Comparison of ENCODE assay signal across 16 cellular contexts in genomic region chr7:54722026-54722425, GRCh38. TPM values are rescaled to one million over a fixed set of nuclear protein-coding genes. Genes with fewer than 3 reads are reported as not detected.
A peak's percentile ranks its signal among the peaks of the same experiment; 100 is the strongest.
DNase-seq lines count a peak whose midpoint lies in the region; ATAC-seq, FAIRE-seq and TF ChIP-seq lines count a peak whose summit lies in the region.
"Had no signal": no experiment of that assay in that cellular context is flagged by ENCODE, and none has a peak within 500 bp of the region (broad histone marks: within the 10 kb centered on the region; RNA-seq: fewer than 3 reads in every experiment).

No MANE protein-coding gene starts in this region.

- H3K27me3 ChIP-seq in HepG2 (ENCODE audit: control insufficient read depth in 1 of 2, insufficient read depth in 2 of 2, low read length in 2 of 2) (peaks cover 0 to 4% of the 10 kb centered on the region in 2 experiments; a peak in 1 of 5 replicates), right lobe of liver (no peaks in the 10 kb centered on the region), left lung (no peaks in the 10 kb centered on the region)
- H3K27me3 ChIP-seq: BE2C had no signal

- no peaks in the 10 kb centered on the region for H4K20me1 ChIP-seq in HepG2 (ENCODE audit: insufficient read depth, low read length)

- no peak overlapping the region for H3K27ac ChIP-seq in HepG2 (ENCODE audit: extremely low read length, insufficient read depth, low read length)
- H3K27ac ChIP-seq in right lobe of liver = no peak overlapping the region
- no peak overlapping the region for H3K27ac ChIP-seq in HEK293 (ENCODE audit: extremely low read depth, low read depth, low read length)
- no peak overlapping the region for H3K27ac ChIP-seq in left lung
- H3K27ac ChIP-seq: C4-2B had no signal

- H3K9me3 ChIP-seq in HepG2 (ENCODE audit: low read length) (peaks cover 23% of the 10 kb centered on the region), right lobe of liver (no peaks in the 10 kb centered on the region), HEK293 (ENCODE audit: control insufficient read depth, insufficient read depth, low read depth, low read length) (no peaks in the 10 kb centered on the region), left lung (peaks cover 0 to 11% of the 10 kb centered on the region in 2 donors)
- H3K9me3 ChIP-seq: BE2C had no signal

- no peak overlapping the region for H3K9ac ChIP-seq in HepG2 (ENCODE audit: insufficient read depth, low read depth, low read length)

- FAIRE-seq in HepG2 (lab: Jason Lieb, UNC) = no peak
- FAIRE-seq: A204.1 had no signal

- intact Hi-C loops in HepG2 (cut with micrococcal nuclease; ENCODE audit: unreplicated experiment) = no loop called here
- intact Hi-C loops in right lobe of liver (cut with DNase I) = no loop called here
- intact Hi-C loops in left lung (cut with DNase I) = no loop called here

- no TSS peak for BruUV-seq in HepG2 (replicated peaks; lab: Mats Ljungman, UMichigan)

- H2AFZ ChIP-seq in HepG2 (ENCODE audit: low read length) = no peak overlapping the region

- DNase-seq in HepG2 (ENCODE audit: low spot score) = no peak
- no peak for DNase-seq in right lobe of liver
- DNase-seq in SW480 (ENCODE audit: low spot score) = peak; percentile 46
- DNase-seq in cerebellar nuclear complex (lab: John Stamatoyannopoulos, UW) = no peak
- DNase-seq in left lung = no peak
- DNase-seq in GOT3 (lab: John Stamatoyannopoulos, UW) = no peak
- DNase-seq: BE2C; CD4-positive, alpha-beta memory T cell; DND-41; GDM1; H9; HFFc6 had no signal

- WGBS in HepG2 (ENCODE audit: low lambda C conversion rate) = 8% methylated on average over 9 of the region's 9 CpGs
- 50% methylated on average over 6 of the region's 9 CpGs for WGBS in right lobe of liver (ENCODE audit: insufficient coverage, low coverage, low lambda C conversion rate, missing lambda C conversion rate)

- H3K4me1 ChIP-seq in HepG2 (ENCODE audit: insufficient read depth, low read length) (no peaks in the 10 kb centered on the region), right lobe of liver (no peaks in the 10 kb centered on the region), HEK293 (ENCODE audit: control insufficient read depth, insufficient read depth, low read length) (no peaks in the 10 kb centered on the region), left lung (no peaks in the 10 kb centered on the region)
- H3K4me1 ChIP-seq: BE2C had no signal

- POLR2A ChIA-PET in HepG2 (lab: Yijun Ruan, JAX) = no interaction called here
- POLR2A ChIA-PET in HEK293 (lab: Yijun Ruan, JAX) = no interaction called here

- ATAC-seq in HepG2 (peak; percentile 29; the same call in 2 of the 3 replicates), right lobe of liver (no peak), left lung (no peak)
- ATAC-seq: GM23338 had no signal

- H3K4me3 ChIP-seq in HepG2 (replicated peaks in 1 of 3; ENCODE audit: insufficient read depth in 1 of 3, low read depth in 2 of 3, low read length in 3 of 3) (no peak overlapping the region), right lobe of liver (no peak overlapping the region), HEK293 (ENCODE audit: low read depth, low read length) (no peak overlapping the region), left lung (no peak overlapping the region)
- H3K4me3 ChIP-seq: GM23338 had no signal

- H3K36me3 ChIP-seq in HepG2 (replicated peaks in 1 of 2; ENCODE audit: control insufficient read depth in 1 of 2, insufficient read depth in 2 of 2, low read length in 2 of 2) (no peaks in the 10 kb centered on the region), right lobe of liver (no peaks in the 10 kb centered on the region), HEK293 (ENCODE audit: control insufficient read depth in 2 of 2, insufficient read depth in 1 of 2, low read length in 2 of 2) (no peaks in the 10 kb centered on the region), left lung (no peaks in the 10 kb centered on the region)
- H3K36me3 ChIP-seq: BE2C had no signal

- TF ChIP-seq POLR2A in HepG2 (IDR thresholded peaks at IDR 0.05; ENCODE audit: insufficient read depth in 1 of 2, low read depth in 2 of 2, low read length in 2 of 2) (no peak), right lobe of liver (IDR thresholded peaks at IDR 0.05) (no peak)

- TF ChIP-seq RAD21 in HepG2 (CRISPR knock-in tag; IDR thresholded peaks at IDR 0.05) = no peak

- CTCF ChIA-PET in HepG2 (lab: Yijun Ruan, JAX; ENCODE audit: low intra/inter-chr PET ratio, low total read pairs) (no interaction called here), HEK293 (lab: Yijun Ruan, JAX) (interaction anchor here (0.6 kb wide), 1 partner anchor 79 kb away, joined by 5 read pairs; no protein-coding TSS in a partner anchor)

- H3K79me2 ChIP-seq in HepG2 (ENCODE audit: insufficient read depth, low read length) = no peaks in the 10 kb centered on the region

- in situ Hi-C loops in HepG2 (cut with HindIII; ENCODE audit: extremely low pct_ligation_motif_present, low pct_unique_long_range_greater_than_20kb) = no loop called here

- H3K4me2 ChIP-seq in HepG2 (ENCODE audit: low read depth, low read length) = no peak overlapping the region
- H3K4me2 ChIP-seq: GM23338 had no signal

- TF ChIP-seq EP300 in HepG2 (IDR thresholded peaks at IDR 0.05; ENCODE audit: low read depth in 2 of 2, low read length in 2 of 2) (no peak), HepG2 (CRISPR knock-in tag; IDR thresholded peaks at IDR 0.05; ENCODE audit: borderline replicate concordance) (no peak)

- TF ChIP-seq CTCF in HepG2 (CRISPR knock-in tag; IDR thresholded peaks at IDR 0.05) (no peak), right lobe of liver (IDR thresholded peaks at IDR 0.05) (no peak), HEK293 (tag by site-specific recombination; IDR thresholded peaks at IDR 0.05) (no peak), left lung (IDR thresholded peaks at IDR 0.05) (no peak)

TF ChIP-seq in HepG2, 621 proteins besides CTCF, POLR2A, EP300 and RAD21 (continues in another document):
- TF ChIP-seq THAP8 (CRISPR knock-in tag; IDR thresholded peaks at IDR 0.05; ENCODE audit: borderline replicate concordance) = no peak
- TF ChIP-seq RBM39 (IDR thresholded peaks at IDR 0.05; ENCODE audit: low read depth, low read length, poor library complexity, severe bottlenecking) = no peak
- no peak for TF ChIP-seq HMGA1 (CRISPR knock-in tag; conservative IDR thresholded peaks at IDR 0.05)
- no peak for TF ChIP-seq RFX3 (CRISPR knock-in tag; IDR thresholded peaks at IDR 0.05)
- TF ChIP-seq RFXANK (CRISPR knock-in tag; IDR thresholded peaks at IDR 0.05) = no peak

TF ChIP-seq in HEK293, 187 proteins besides CTCF, POLR2A, EP300 and RAD21 (continues in another document):
- TF ChIP-seq ZNF280D (tag by site-specific recombination; IDR thresholded peaks at IDR 0.05) = no peak

RNA-seq across cellular contexts. Expression of gene SEC61G, which starts 37.0 kb away (rescaled TPM):
- total RNA-seq in HepG2 (2016; rRNA removed; fragmentation: Illumina TruSeq; extraction: Trizol) = 328 and 434 TPM in 2 replicates
- total RNA-seq in HepG2 (2016; cell fraction: cytosol; rRNA removed; fragmentation: Illumina TruSeq; extraction: Trizol; ENCODE audit: low read depth) = 84.8 and 85.8 TPM in 2 replicates
- 342 and 456 TPM in 2 replicates for total RNA-seq in HepG2 (2016; cell fraction: insoluble cytoplasmic fraction; rRNA removed; fragmentation: Illumina TruSeq; extraction: Trizol)
- 120 and 126 TPM in 2 replicates for total RNA-seq in HepG2 (2016; cell fraction: membrane; rRNA removed; fragmentation: Illumina TruSeq; extraction: Trizol)
- 120 and 123 TPM in 2 replicates for total RNA-seq in HepG2 (2016; cell fraction: nucleus; rRNA removed; fragmentation: Illumina TruSeq; extraction: Trizol)
- 76.1 and 126 TPM in 2 replicates for polyA plus RNA-seq in HepG2 (2011; rRNA removed)
- 145 and 279 TPM in 2 replicates for polyA plus RNA-seq in HepG2 (2011; cell fraction: cytosol; rRNA removed)
- 27.0 and 43.3 TPM in 2 replicates for polyA plus RNA-seq in HepG2 (2011; cell fraction: nucleus; rRNA removed)
- 398 and 422 TPM in 2 replicates for polyA plus RNA-seq in HepG2 (2012)
- 104 and 110 TPM in 2 replicates for polyA plus RNA-seq in HepG2 (2016; cell fraction: cytosol; fragmentation: Illumina TruSeq; extraction: Trizol; ENCODE audit: low read depth)
- 349 and 363 TPM in 2 replicates for polyA plus RNA-seq in HepG2 (2016; cell fraction: insoluble cytoplasmic fraction; fragmentation: Illumina TruSeq; extraction: Trizol; ENCODE audit: low read depth)
- 98.3 and 117 TPM in 2 replicates for polyA plus RNA-seq in HepG2 (2016; cell fraction: membrane; fragmentation: Illumina TruSeq; extraction: Trizol; ENCODE audit: low read depth)
- 155 and 162 TPM in 2 replicates for polyA plus RNA-seq in HepG2 (2016; cell fraction: nucleus; fragmentation: Illumina TruSeq; extraction: Trizol; ENCODE audit: insufficient read depth, low read depth)
- 21.7 and 35.2 TPM in 2 replicates for polyA minus RNA-seq in HepG2 (2011; rRNA and poly(A)+ RNA removed; ENCODE audit: low replicate concordance)
- polyA minus RNA-seq in HepG2 (2011; cell fraction: cytosol; rRNA and poly(A)+ RNA removed) = 78.6 and 85.8 TPM in 2 replicates
- 67.1 and 67.3 TPM in 2 replicates for polyA minus RNA-seq in HepG2 (2011; cell fraction: nucleus; rRNA and poly(A)+ RNA removed)
- total RNA-seq in right lobe of liver = 100 to 1,000 TPM in 2 of 6 experiments, 10 to 100 TPM in 4; 44.0 to 171 (median 77.5) TPM
- total RNA-seq in left lung = 100 to 1,000 TPM; 116 to 161 TPM

Comparison
In these comparisons a context has a peak if more than half of its experiments do, and no peak if none do; other contexts are left out.
1. Of the 63 proteins assayed by ChIP-seq in both HepG2 and HEK293: peak only in HepG2: none; only in HEK293: REST; in both: none; in neither: 62.